1 cellular context compared by ENCODE assay signal in genomic region chr13:52127378-52127777, GRCh38.
TF ChIP-seq lines count a peak whose summit lies in the region.

No MANE protein-coding gene starts in this region.

TF ChIP-seq in IMR-90, 13 proteins besides CTCF, POLR2A, EP300 and RAD21:
- TF ChIP-seq USF2 (IDR thresholded peaks at IDR 0.05; ENCODE audit: low read depth, low read length) (no peak), MAFK (IDR thresholded peaks at IDR 0.05; ENCODE audit: low read depth, low read length) (0 out of 2 replicates have a peak, but pooled peaks have one; percentile 13)
